27 cellular contexts compared by ENCODE assay signal in genomic region chr4:4361883-4362282, GRCh38. TPM values are rescaled to one million over a fixed set of nuclear protein-coding genes. Genes with fewer than 3 reads are reported as not detected.
A peak's percentile ranks its signal among the peaks of the same experiment; 100 is the strongest.
DNase-seq lines count a peak whose midpoint lies in the region; ATAC-seq and TF ChIP-seq lines count a peak whose summit lies in the region.
"Had no signal": no experiment of that assay in that cellular context is flagged by ENCODE, and none has a peak within 500 bp of the region (broad histone marks: within the 10 kb centered on the region; RNA-seq: fewer than 3 reads in every experiment).

No MANE protein-coding gene starts in this region.

- H3K27me3 ChIP-seq in DND-41 (ENCODE audit: insufficient read depth, low read length, poor library complexity) (no peaks in the 10 kb centered on the region), SU-DHL-6 (ENCODE audit: low read length) (no peaks in the 10 kb centered on the region)

- ATAC-seq in DND-41 (ENCODE audit: insufficient read depth, low read depth) (peak; percentile 22; the same call in 1 of the 3 replicates), GM18867 (IDR thresholded peaks at IDR 0.05; ENCODE audit: unreplicated experiment) (peak; percentile 77)
- ATAC-seq: HepG2, K562, PC-3 had no signal

- TF ChIP-seq CTCF in DND-41 (IDR thresholded peaks at IDR 0.05; ENCODE audit: borderline replicate concordance, extremely low read depth, low read length, poor library complexity, severe bottlenecking) (no peak), SU-DHL-6 (IDR thresholded peaks at IDR 0.05; ENCODE audit: insufficient read depth, low read length, poor library complexity, severe bottlenecking) (no peak)

- H3K79me2 ChIP-seq in DND-41 (ENCODE audit: insufficient read depth, low read length): no peaks in the 10 kb centered on the region
- H3K79me2 ChIP-seq in SU-DHL-6 (ENCODE audit: insufficient read depth, low read length): no peaks in the 10 kb centered on the region

- no peak overlapping the region for H3K4me3 ChIP-seq in DND-41 (ENCODE audit: low read depth in 1 of 2, low read length in 2 of 2)
- H3K4me3 ChIP-seq in SU-DHL-6 (ENCODE audit: insufficient read depth, low read length, poor library complexity, severe bottlenecking): no peak overlapping the region
- H3K4me3 ChIP-seq: HAP-1, K562 had no signal

- H4K20me1 ChIP-seq in DND-41 (ENCODE audit: insufficient read depth, low read length) (no peaks in the 10 kb centered on the region), SU-DHL-6 (ENCODE audit: low read depth, low read length) (no peaks in the 10 kb centered on the region)

- no peaks in the 10 kb centered on the region for H3K4me1 ChIP-seq in DND-41 (ENCODE audit: insufficient read depth, low read length)
- H3K4me1 ChIP-seq: HAP-1 had no signal

- no peak overlapping the region for H3K4me2 ChIP-seq in DND-41 (ENCODE audit: insufficient read depth, low read length)
- H3K4me2 ChIP-seq in SU-DHL-6 (ENCODE audit: low read depth, low read length, poor library complexity, severe bottlenecking): no peak overlapping the region
- H3K4me2 ChIP-seq: SK-N-SH had no signal

- H3K27ac ChIP-seq in DND-41 (ENCODE audit: low read length) (no peak overlapping the region), SU-DHL-6 (ENCODE audit: low read depth, low read length) (peak overlapping the region; percentile 17)

- H2AFZ ChIP-seq in DND-41 (ENCODE audit: low read depth, low read length) (no peak overlapping the region), SU-DHL-6 (ENCODE audit: low read depth, low read length, severe bottlenecking) (no peak overlapping the region)

- H3K9ac ChIP-seq in DND-41 (ENCODE audit: low read depth, low read length) (no peak overlapping the region), SU-DHL-6 (ENCODE audit: low read length) (no peak overlapping the region)
- H3K9ac ChIP-seq: SK-N-SH had no signal

- DNase-seq in DND-41 (no peak), posterior vena cava (ENCODE audit: low spot score) (peak; percentile 24), foreskin melanocyte (no peak), MV-4-11 (lab: John Stamatoyannopoulos, UW) (no peak), NCI-H187 treated with DMSO at 0.1 percent for 48 hours (lab: John Stamatoyannopoulos, UW) (no peak)
- DNase-seq: C1 segment of cervical spinal cord; Calu3; CD8-positive, alpha-beta memory T cell; DMS153; GOT3; HFFc6; Kasumi-1; NCI-H1048; NCI-H1417 treated with DMSO at 0.1 percent for 48 hours; NCI-H1694 treated with DMSO at 0.1 percent for 48 hours; NCI-H2081 treated with DMSO at 0.1 percent for 48 hours; NCI-H2171; NCI-H226; NCI-H510A; NCI-H69; PC-3; SK-N-SH had no signal

- intact Hi-C loops in posterior vena cava (cut with DNase I): no loop called here

- H3K9me3 ChIP-seq in DND-41 (ENCODE audit: insufficient read depth, low read length, severe bottlenecking): no peaks in the 10 kb centered on the region
- no peaks in the 10 kb centered on the region; the same call in 1 of the 2 replicates for H3K9me3 ChIP-seq in SU-DHL-6 (ENCODE audit: insufficient read depth, low read length)
- H3K9me3 ChIP-seq: HAP-1, SK-N-SH had no signal

- H3K9me2 ChIP-seq in SU-DHL-6 (replicated peaks; ENCODE audit: insufficient read depth, low read length): no peaks in the 10 kb centered on the region
- H3K9me2 ChIP-seq: SK-N-SH had no signal

- H3F3A ChIP-seq in SU-DHL-6 (ENCODE audit: insufficient read depth): no peaks in the 10 kb centered on the region

- H3K36me3 ChIP-seq in DND-41 (ENCODE audit: insufficient read depth, low read length) (no peaks in the 10 kb centered on the region), SU-DHL-6 (ENCODE audit: low read length) (no peaks in the 10 kb centered on the region)
- H3K36me3 ChIP-seq: HAP-1 had no signal

RNA-seq across cellular contexts. Expression of gene NSG1, which starts 25.0 kb away (rescaled TPM):
- total RNA-seq in posterior vena cava: under 1 TPM; 0.42 to 0.57 TPM
- total RNA-seq: Calu3, HepG2, K562, PC-3 had no signal
